8 cellular contexts compared by ENCODE assay signal in the genomic region with DNA sequence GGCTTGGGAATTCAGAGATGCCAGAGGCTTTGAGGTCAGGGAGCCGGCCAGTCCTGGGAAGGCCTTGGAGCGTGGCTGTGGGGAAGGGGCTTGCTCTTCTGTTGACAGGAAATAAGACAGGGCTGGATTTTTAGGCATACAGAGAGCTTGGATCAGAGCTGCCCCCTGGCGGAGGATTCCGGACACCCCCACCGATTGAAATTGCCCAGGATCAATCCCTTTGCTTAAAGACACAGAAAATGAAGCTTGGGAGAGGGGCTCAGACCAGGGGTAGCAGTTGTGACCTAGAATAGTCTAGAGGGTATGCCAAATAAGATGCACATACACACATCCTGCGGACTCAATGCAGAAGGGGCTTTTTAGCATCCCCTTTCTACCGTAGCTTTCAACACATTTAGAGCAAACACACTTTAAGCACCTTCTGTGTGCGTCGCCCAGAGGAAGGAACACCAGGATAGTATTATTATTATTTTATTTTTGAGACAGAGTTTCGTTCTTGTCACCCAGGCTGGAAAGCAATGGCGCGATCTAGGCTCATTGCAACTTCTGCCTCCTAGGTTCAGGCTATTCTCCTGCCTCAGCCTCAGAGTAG. TPM values are rescaled to one million over a fixed set of nuclear protein-coding genes. Genes with fewer than 3 reads are reported as not detected.
DNase-seq lines count a peak whose midpoint lies in the region; ATAC-seq and TF ChIP-seq lines count a peak whose summit lies in the region.

No MANE protein-coding gene starts in this region.

- DNase-seq in ELF-1 (ENCODE audit: low read depth, low spot score) (peak; percentile 94), LoVo (ENCODE audit: low spot score) (peak; percentile 54), T-helper 2 cell (peak; percentile 47 to 65 (median 60)), ascending aorta (ENCODE audit: low spot score in 2 of 2) (no peak), kidney epithelial cell (ENCODE audit: low read depth) (no peak), lower leg skin (ENCODE audit: low spot score in 2 of 2) (no peak)
- peak; percentile 49 to 79 (median 59) for DNase-seq in stimulated activated CD4-positive, alpha-beta T cell treated with anti-CD3 and anti-CD28 coated beads, TNF-alpha, amount 100 ng/mL, for 24 hours (ENCODE audit: low read depth in 3 of 3)

- no peaks in the 10 kb centered on the region for H3K27me3 ChIP-seq in ascending aorta
- no peaks in the 10 kb centered on the region for H3K27me3 ChIP-seq in kidney epithelial cell (ENCODE audit: control insufficient read depth, insufficient read depth, low read length)

- H3K36me3 ChIP-seq in ascending aorta (no peaks in the 10 kb centered on the region), kidney epithelial cell (ENCODE audit: control insufficient read depth, insufficient read depth, low read length) (no peaks in the 10 kb centered on the region)

- intact Hi-C loops in ascending aorta (cut with DNase I) (no loop called here), lower leg skin (cut with DNase I; ENCODE audit: low total_unique reads) (no loop called here)

- ATAC-seq in HG02973 (IDR thresholded peaks at IDR 0.05; ENCODE audit: unreplicated experiment) = no peak

- H3K4me3 ChIP-seq in ascending aorta (no peak overlapping the region), kidney epithelial cell (ENCODE audit: low read depth, low read length) (no peak overlapping the region), lower leg skin (ENCODE audit: low read depth, poor library complexity, severe bottlenecking) (no peak overlapping the region)

- TF ChIP-seq POLR2A in lower leg skin (IDR thresholded peaks at IDR 0.05) = no peak

- H3K9me3 ChIP-seq in ascending aorta = no peaks in the 10 kb centered on the region

- peak; percentile 48 to 79 (median 69) for TF ChIP-seq CTCF in ascending aorta (IDR thresholded peaks at IDR 0.05)
- TF ChIP-seq CTCF in kidney epithelial cell (IDR thresholded peaks at IDR 0.05; ENCODE audit: insufficient read depth, low read length, poor library complexity, severe bottlenecking) = peak; percentile 84
- no peak for TF ChIP-seq CTCF in lower leg skin (IDR thresholded peaks at IDR 0.05)

- H3K27ac ChIP-seq in ascending aorta = peak overlapping the region in 1 of 2 donors; percentile 14

- WGBS in lower leg skin, 2 donors = 25 to 32% methylated on average over 12 of the region's 12 CpGs

- H3K4me1 ChIP-seq in ascending aorta = peaks cover 11 to 31% of the 10 kb centered on the region in 2 donors

RNA-seq across cellular contexts. Expression of gene NTMT1, which starts 1.7 kb away (rescaled TPM):
- total RNA-seq in ascending aorta = 6.9 TPM
- 52.6 and 57.2 TPM in 2 replicates for total RNA-seq in kidney epithelial cell
- 10 to 100 TPM; 19.7 to 31.0 (median 25.7) TPM for total RNA-seq in lower leg skin

RNA-seq across cellular contexts. Expression of gene C9orf50, which starts 3.4 kb away (rescaled TPM):
- total RNA-seq in ascending aorta (not detected), kidney epithelial cell (not detected in 2 replicates), lower leg skin (not detected)

RNA-seq across cellular contexts. Expression of gene ASB6, which starts 17.7 kb away (rescaled TPM):
- 29.7 TPM for total RNA-seq in ascending aorta
- total RNA-seq in kidney epithelial cell = 27.0 and 32.0 TPM in 2 replicates
- total RNA-seq in lower leg skin = 10 to 100 TPM; 33.0 to 46.9 (median 40.1) TPM

RNA-seq across cellular contexts. Expression of gene PRRX2, which starts 41.2 kb away (rescaled TPM):
- total RNA-seq in ascending aorta (112 TPM), kidney epithelial cell (0.27 TPM in 1 of 2 replicates, not detected in the other), lower leg skin (10 to 100 TPM; 10.7 to 24.1 (median 16.6) TPM)

Comparison
In these comparisons a context has a peak if more than half of its experiments do, and no peak if none do; other contexts are left out.
1. DNase-seq: peak in ELF-1 (single experiment), LoVo (single experiment), T-helper 2 cell (5 of 5) and stimulated activated CD4-positive, alpha-beta T cell treated with anti-CD3 and anti-CD28 coated beads, TNF-alpha, amount 100 ng/mL, for 24 hours (3 of 3); none in ascending aorta (0 of 2), kidney epithelial cell (single experiment) and lower leg skin (0 of 2).
2. CTCF ChIP-seq: peak in ascending aorta (3 of 3) and kidney epithelial cell (single experiment); none in lower leg skin (0 of 3).